ENCODE assay signal across 21 cellular contexts in the genomic region with DNA sequence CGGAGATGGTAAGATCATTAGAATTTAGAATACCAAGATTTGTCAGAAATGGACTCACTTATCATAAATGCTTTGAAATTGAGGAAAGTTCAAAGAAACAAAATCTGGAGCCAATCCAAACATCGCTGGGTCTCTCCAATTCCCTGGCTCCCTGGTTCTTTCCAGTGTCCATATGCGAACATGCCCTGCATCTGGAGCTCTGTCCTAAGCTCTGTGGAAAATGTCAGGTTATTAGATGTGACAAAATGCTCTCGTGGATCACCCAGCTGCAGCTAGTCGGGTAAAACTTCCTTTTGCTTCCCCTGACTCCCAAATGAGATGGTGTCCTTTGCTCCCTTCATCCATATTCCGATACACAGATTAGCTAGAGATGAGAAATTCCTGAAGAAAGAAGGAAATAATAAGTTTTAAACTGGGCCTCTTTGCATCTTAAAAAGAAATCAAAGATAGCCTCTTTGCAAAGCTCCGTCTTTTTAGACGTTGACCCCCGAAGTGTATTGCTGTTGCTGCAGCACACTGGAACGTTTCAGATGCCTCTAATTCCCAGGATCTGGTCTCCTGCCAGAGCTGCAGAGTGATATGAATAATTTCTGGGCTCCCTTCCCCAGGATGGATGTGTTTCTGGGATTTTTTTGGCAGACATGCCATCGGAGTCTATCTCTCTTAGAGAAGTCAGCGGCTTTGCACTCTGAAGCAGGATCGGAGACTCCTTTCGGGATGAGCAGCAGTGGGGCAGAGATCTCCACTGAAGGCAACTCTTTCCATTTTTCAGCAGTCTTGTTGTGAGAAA.
A peak's percentile ranks its signal among the peaks of the same experiment; 100 is the strongest.
DNase-seq lines count a peak whose midpoint lies in the region; ATAC-seq and TF ChIP-seq lines count a peak whose summit lies in the region.
"Had no signal": no experiment of that assay in that cellular context is flagged by ENCODE, and none has a peak within 500 bp of the region (broad histone marks: within the 10 kb centered on the region; RNA-seq: fewer than 3 reads in every experiment).

No MANE protein-coding gene starts in this region.

- H3F3A ChIP-seq in smooth muscle cell (ENCODE audit: low read depth): no peaks in the 10 kb centered on the region

- H3K9ac ChIP-seq in smooth muscle cell (ENCODE audit: low read depth): no peak overlapping the region

- H3K36me3 ChIP-seq in smooth muscle cell (ENCODE audit: low read depth) (no peaks in the 10 kb centered on the region), vagina (no peaks in the 10 kb centered on the region)
- H3K36me3 ChIP-seq: adrenal gland, gastrocnemius medialis, HAP-1 had no signal

- TF ChIP-seq CTCF in astrocyte of the cerebellum (IDR thresholded peaks at IDR 0.05; ENCODE audit: low read depth, low read length, missing control alignments) (no peak), smooth muscle cell (IDR thresholded peaks at IDR 0.05; ENCODE audit: borderline replicate concordance, insufficient read depth, poor library complexity, severe bottlenecking) (no peak), vagina (IDR thresholded peaks at IDR 0.05) (no peak)

- H4K20me1 ChIP-seq in smooth muscle cell (ENCODE audit: low read depth): no peaks in the 10 kb centered on the region

- H3K4me2 ChIP-seq in smooth muscle cell: no peak overlapping the region

- no peak overlapping the region for H3K27ac ChIP-seq in right cardiac atrium (ENCODE audit: low read length)
- H3K27ac ChIP-seq in smooth muscle cell (ENCODE audit: low read depth): no peak overlapping the region
- no peak overlapping the region for H3K27ac ChIP-seq in vagina
- H3K27ac ChIP-seq: adrenal gland, epithelial cell of prostate, gastrocnemius medialis had no signal

- no peak for TF ChIP-seq POLR2A in vagina (IDR thresholded peaks at IDR 0.05)

- H3K9me3 ChIP-seq in right cardiac atrium (ENCODE audit: control insufficient read depth, low read length): no peaks in the 10 kb centered on the region
- H3K9me3 ChIP-seq in smooth muscle cell (replicated peaks; ENCODE audit: low read depth): no peaks in the 10 kb centered on the region
- H3K9me3 ChIP-seq in vagina: no peaks in the 10 kb centered on the region
- H3K9me3 ChIP-seq: adrenal gland, gastrocnemius medialis, HAP-1 had no signal

- no peaks in the 10 kb centered on the region for H3K4me1 ChIP-seq in right cardiac atrium (ENCODE audit: control insufficient read depth, insufficient read depth, low read length)
- H3K4me1 ChIP-seq in smooth muscle cell (ENCODE audit: low read depth): peaks cover 2% of the 10 kb centered on the region
- no peaks in the 10 kb centered on the region for H3K4me1 ChIP-seq in vagina
- H3K4me1 ChIP-seq: adrenal gland, gastrocnemius medialis, HAP-1 had no signal

- peak; percentile 46 to 66 for ATAC-seq in right cardiac atrium
- ATAC-seq in GM19395 (IDR thresholded peaks at IDR 0.05; ENCODE audit: unreplicated experiment): no peak
- ATAC-seq in GM18519 (IDR thresholded peaks at IDR 0.05; ENCODE audit: low FRiP score, unreplicated experiment): no peak
- no peak for ATAC-seq in HG03439 (IDR thresholded peaks at IDR 0.05; ENCODE audit: unreplicated experiment)
- ATAC-seq: activated CD8-positive, alpha-beta T cell treated with anti-CD3 and anti-CD28 coated beads for 36 hours; gastrocnemius medialis had no signal

- H2AFZ ChIP-seq in smooth muscle cell (ENCODE audit: low read depth): peak overlapping the region; percentile 71

- peak; percentile 43 for DNase-seq in Ammon's horn (ENCODE audit: low spot score)
- peak; percentile 54 for DNase-seq in astrocyte of the cerebellum (ENCODE audit: low read depth)
- peak in 2 of 3 donors; percentile 34 to 67 for DNase-seq in right cardiac atrium
- no peak for DNase-seq in smooth muscle cell (lab: John Stamatoyannopoulos, UW; ENCODE audit: unreplicated experiment)
- no peak for DNase-seq in vagina (ENCODE audit: extremely low spot score in 2 of 2)
- DNase-seq: activated CD8-positive, alpha-beta T cell treated with anti-CD3 and anti-CD28 coated beads for 36 hours; activated T-cell treated with anti-CD3 and anti-CD28 coated beads, Interleukin-2, amount 50 U/mL, for 1 hour; CD8-positive, alpha-beta memory T cell; central memory CD4-positive, alpha-beta T cell; gastrocnemius medialis; hypothalamus; NCI-H1436; NCI-H526 treated with DMSO at 0.1 percent for 48 hours; nucleus accumbens; T1000 had no signal

- H3K79me2 ChIP-seq in smooth muscle cell (ENCODE audit: low read depth): no peaks in the 10 kb centered on the region

- 46% methylated on average over 14 of the region's 14 CpGs for WGBS in right cardiac atrium
- WGBS in smooth muscle cell (ENCODE audit: low lambda C conversion rate): 76% methylated on average over 14 of the region's 14 CpGs

- intact Hi-C loops in right cardiac atrium (cut with DNase I) (no loop called here), vagina (cut with DNase I) (no loop called here)

- in situ Hi-C loops in astrocyte of the cerebellum (cut with HindIII; ENCODE audit: low sequenced_read_pairs): no loop called here

- H3K27me3 ChIP-seq in right cardiac atrium (ENCODE audit: control insufficient read depth, insufficient read depth): no peaks in the 10 kb centered on the region
- no peaks in the 10 kb centered on the region for H3K27me3 ChIP-seq in smooth muscle cell (ENCODE audit: low read depth)
- H3K27me3 ChIP-seq in vagina: no peaks in the 10 kb centered on the region
- H3K27me3 ChIP-seq: adrenal gland had no signal

- H3K4me3 ChIP-seq in astrocyte of the cerebellum (ENCODE audit: low read depth, low read length) (no peak overlapping the region), right cardiac atrium (ENCODE audit: low read length) (no peak overlapping the region), smooth muscle cell (no peak overlapping the region), vagina (no peak overlapping the region)
- H3K4me3 ChIP-seq: adrenal gland, gastrocnemius medialis, HAP-1 had no signal

Comparison
In these comparisons a context has a peak if more than half of its experiments do, and no peak if none do; other contexts are left out.
1. DNase-seq: peak in Ammon's horn (single experiment), astrocyte of the cerebellum (single experiment) and right cardiac atrium (2 of 3); none in smooth muscle cell (single experiment) and vagina (0 of 2).
2. ATAC-seq: peak in right cardiac atrium (2 of 2); none in GM19395 (single experiment), GM18519 (single experiment) and HG03439 (single experiment).